Comparison of ENCODE assay signal across 8 cellular contexts in genomic region chr6:29722773-29723665, GRCh38. TPM values are rescaled to one million over a fixed set of nuclear protein-coding genes. Genes with fewer than 3 reads are reported as not detected.
A peak's percentile ranks its signal among the peaks of the same experiment; 100 is the strongest.
DNase-seq lines count a peak whose midpoint lies in the region; ATAC-seq, FAIRE-seq and TF ChIP-seq lines count a peak whose summit lies in the region.

Gene HLA-F, plus strand, starts transcription at chr6:29723434. Its CDS starts 30 bp downstream, at chr6:29723464.

- DNase-seq in NK-92 (lab: John Stamatoyannopoulos, UW; ENCODE audit: unreplicated experiment) (peak; percentile 36), epithelial cell of proximal tubule (ENCODE audit: low read depth) (no peak)
- DNase-seq in activated T-cell treated with anti-CD3 and anti-CD28 coated beads, Interleukin-2, amount 50 U/mL, for 1 hour: peak; percentile 82
- peak; percentile 68 to 72 for DNase-seq in stimulated activated CD8-positive, alpha-beta memory T cell treated with anti-CD3 and anti-CD28 coated beads, Interleukin-4, amount 100 ng/mL, for 1 hour (ENCODE audit: low read depth in 2 of 2, low spot score in 1 of 2)

- no peaks in the 10 kb centered on the region for H3K27me3 ChIP-seq in mucosa of rectum (ENCODE audit: control insufficient read depth in 2 of 2, insufficient read depth in 2 of 2, low read length in 2 of 2)

- H3K4me1 ChIP-seq in mucosa of rectum (ENCODE audit: control insufficient read depth in 2 of 2, insufficient read depth in 2 of 2, low read length in 2 of 2): peaks cover 14 to 16% of the 10 kb centered on the region in 2 donors

- H3K4me3 ChIP-seq in epithelial cell of proximal tubule (ENCODE audit: low read depth, low read length) (peak within 1 kb of the TSS; percentile 82), mucosa of rectum (ENCODE audit: low read length in 2 of 2) (peak within 1 kb of the TSS; percentile 89 to 91)

- ATAC-seq in HG03060 (IDR thresholded peaks at IDR 0.05; ENCODE audit: low read depth, unreplicated experiment): peak; percentile 87

- peak within 1 kb of the TSS; percentile 82 to 87 for H3K27ac ChIP-seq in mucosa of rectum (ENCODE audit: low read depth in 2 of 2, low read length in 2 of 2)

- peak within 1 kb of the TSS; percentile 92 to 96 for H3K9ac ChIP-seq in mucosa of rectum (ENCODE audit: low read depth in 1 of 2, low read length in 2 of 2)

- FAIRE-seq in A204.1 (lab: Jason Lieb, UNC): peak; percentile 14

- H3K9me3 ChIP-seq in mucosa of rectum (ENCODE audit: control insufficient read depth in 2 of 2, low read length in 2 of 2): no peaks in the 10 kb centered on the region

- H3K36me3 ChIP-seq in mucosa of rectum (ENCODE audit: control insufficient read depth in 2 of 2, insufficient read depth in 2 of 2, low read length in 2 of 2): peaks cover 25 to 29% of the 10 kb centered on the region in 2 donors

- no peak for TF ChIP-seq CTCF in epithelial cell of proximal tubule (conservative IDR thresholded peaks at IDR 0.05; ENCODE audit: low read depth, low read length)

- TF ChIP-seq POLR2A in GM18526 (IDR thresholded peaks at IDR 0.05; ENCODE audit: extremely low read depth, insufficient read length): peak; percentile 72

RNA-seq across cellular contexts. Expression of gene HLA-F, which starts in this region (rescaled TPM):
- total RNA-seq in epithelial cell of proximal tubule: 2.5 and 2.8 TPM in 2 replicates
